Comparison of ENCODE assay signal across 32 cellular contexts in the genomic region with DNA sequence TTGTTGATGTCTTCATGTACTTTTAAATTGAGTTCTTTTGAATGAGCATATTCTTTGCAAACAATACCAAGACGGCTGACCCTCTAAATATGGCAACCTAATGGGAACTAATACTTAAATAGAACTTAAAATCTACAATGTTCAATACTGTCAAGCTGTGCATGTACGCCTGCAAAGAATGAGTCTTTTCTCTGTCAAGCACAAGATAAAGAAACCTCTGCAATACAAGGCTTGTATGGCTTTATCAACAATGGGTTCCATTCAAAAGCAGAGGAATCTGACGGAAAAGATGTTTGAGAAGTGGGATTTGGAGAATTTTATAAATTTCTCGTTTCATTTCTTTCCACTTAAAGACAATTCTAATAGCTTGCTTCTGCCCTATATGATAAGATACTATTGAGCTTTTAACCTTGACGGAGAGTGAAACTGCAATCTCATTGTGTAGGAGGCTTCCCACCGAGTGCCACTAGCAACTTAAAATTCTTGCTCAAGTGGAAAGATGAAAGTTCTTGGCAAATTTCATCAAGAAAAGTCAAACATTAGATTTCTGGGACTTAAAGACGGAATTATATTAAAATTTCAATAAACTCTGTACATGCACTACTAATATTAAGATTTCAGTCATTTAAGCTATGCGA.
"Had no signal": no experiment of that assay in that cellular context is flagged by ENCODE, and none has a peak within 500 bp of the region (broad histone marks: within the 10 kb centered on the region; RNA-seq: fewer than 3 reads in every experiment).

No MANE protein-coding gene starts in this region.

- H3K27me3 Mint-ChIP-seq: dendritic cell treated with granulocyte-macrophage colony-stimulating factor and Interleukin-4, amounts not matched to agents 40 ng/mL and 50 ng/mL, for 4 days; progenitor cell of endocrine pancreas; stimulated activated naive CD8-positive, alpha-beta T cell treated with anti-CD3 and anti-CD28 coated beads, Interleukin-15, amount 100 ng/mL, for 72 hours had no signal

- H3K4me3 Mint-ChIP-seq: dendritic cell treated with granulocyte-macrophage colony-stimulating factor and Interleukin-4, amounts not matched to agents 40 ng/mL and 50 ng/mL, for 4 days; naive thymus-derived CD4-positive, alpha-beta T cell; nephron; stimulated activated naive CD8-positive, alpha-beta T cell treated with anti-CD3 and anti-CD28 coated beads, Interleukin-15, amount 100 ng/mL, for 72 hours had no signal

- H3K4me1 ChIP-seq: colonic mucosa, esophagus muscularis mucosa, heart right ventricle, left lung, parathyroid adenoma, right atrium auricular region, suprapubic skin, transverse colon, upper lobe of right lung, uterus had no signal

- DNase-seq: colonic mucosa; effector CD8-positive, alpha-beta T cell; foreskin keratinocyte; glutamatergic neuron; heart right ventricle; hippocampal formation; left cardiac atrium; left lung; mesenchymal stem cell; midbrain; naive thymus-derived CD4-positive, alpha-beta T cell; stimulated activated CD4-positive, alpha-beta T cell treated with anti-CD3 and anti-CD28 coated beads, Interleukin-12 subunit alpha, Interleukin-12 subunit beta, amount 100 ng/mL, for 4 hours; stimulated activated CD4-positive, alpha-beta T cell treated with anti-CD3 and anti-CD28 coated beads, Interleukin-1b, Interleukin-23, amount 100 ng/mL, for 48 hours; stimulated activated CD4-positive, alpha-beta T cell treated with anti-CD3 and anti-CD28 coated beads, Interleukin-4, amount 100 ng/mL, for 1 hour; stimulated activated CD8-positive, alpha-beta memory T cell treated with anti-CD3 and anti-CD28 coated beads, Interleukin-4, amount 100 ng/mL, for 48 hours; stimulated activated naive CD4-positive, alpha-beta T cell; stimulated activated naive CD8-positive, alpha-beta T cell treated with anti-CD3 and anti-CD28 coated beads, Interleukin-15, amount 100 ng/mL, for 72 hours; transverse colon; upper lobe of right lung; uterus had no signal

- H3K79me2 ChIP-seq: parathyroid adenoma had no signal

- ATAC-seq: foreskin keratinocyte; heart right ventricle; left lung; naive thymus-derived CD4-positive, alpha-beta T cell; sciatic nerve; stimulated activated naive CD8-positive, alpha-beta T cell treated with anti-CD3 and anti-CD28 coated beads, Interleukin-15, amount 100 ng/mL, for 72 hours; upper lobe of right lung had no signal

- H2AFZ ChIP-seq: parathyroid adenoma had no signal

- H3K9me3 ChIP-seq: colonic mucosa, esophagus muscularis mucosa, heart right ventricle, left lung, neutrophil, right atrium auricular region, suprapubic skin, transverse colon, upper lobe of right lung, uterus had no signal

- H3K36me3 Mint-ChIP-seq: naive thymus-derived CD4-positive, alpha-beta T cell had no signal

- H3K4me3 ChIP-seq: colonic mucosa, esophagus muscularis mucosa, heart right ventricle, left lung, right atrium auricular region, smooth muscle cell, suprapubic skin, transverse colon, upper lobe of right lung, uterus had no signal

- H3K4me2 ChIP-seq: smooth muscle cell had no signal

- H3K27ac Mint-ChIP-seq: dendritic cell treated with granulocyte-macrophage colony-stimulating factor and Interleukin-4, amounts not matched to agents 40 ng/mL and 50 ng/mL, for 4 days; naive thymus-derived CD4-positive, alpha-beta T cell; nephron; progenitor cell of endocrine pancreas; stimulated activated naive CD8-positive, alpha-beta T cell treated with anti-CD3 and anti-CD28 coated beads, Interleukin-15, amount 100 ng/mL, for 72 hours had no signal

- FAIRE-seq: endothelial cell of umbilical vein, islet of Langerhans had no signal

- H3K36me3 ChIP-seq: colonic mucosa, esophagus muscularis mucosa, heart right ventricle, left lung, neutrophil, right atrium auricular region, suprapubic skin, transverse colon, upper lobe of right lung, uterus had no signal

- H3K9ac ChIP-seq: parathyroid adenoma had no signal

- H3K4me1 Mint-ChIP-seq: naive thymus-derived CD4-positive, alpha-beta T cell; nephron; stimulated activated naive CD8-positive, alpha-beta T cell treated with anti-CD3 and anti-CD28 coated beads, Interleukin-15, amount 100 ng/mL, for 72 hours had no signal

- H3K27me3 ChIP-seq: colonic mucosa, esophagus muscularis mucosa, foreskin keratinocyte, left lung, neutrophil, right atrium auricular region, transverse colon, upper lobe of right lung, uterus had no signal

- H3K27ac ChIP-seq: colonic mucosa, esophagus muscularis mucosa, foreskin keratinocyte, heart right ventricle, left lung, neutrophil, parathyroid adenoma, right atrium auricular region, suprapubic skin, transverse colon, upper lobe of right lung, uterus had no signal
